8 cellular contexts compared by ENCODE assay signal in the genomic region with DNA sequence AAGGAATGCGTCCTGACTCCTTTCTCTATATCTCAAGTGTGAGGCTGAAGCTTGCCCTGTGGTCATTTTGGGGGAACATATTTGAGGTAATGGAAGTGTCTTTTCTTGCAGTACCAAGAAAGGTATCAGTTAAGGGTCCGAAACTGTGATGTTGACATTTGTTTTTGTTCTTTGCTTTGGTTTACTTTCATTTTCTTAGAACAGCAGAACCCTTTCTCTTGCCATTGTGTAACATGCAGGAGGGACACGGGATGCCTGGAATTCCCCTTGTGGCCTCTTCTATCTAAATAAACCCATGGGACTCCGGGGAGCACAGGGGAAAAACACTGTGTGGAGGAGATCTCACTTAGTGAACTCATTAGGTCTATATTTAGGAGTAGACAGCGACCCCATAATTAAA. TPM values are rescaled to one million over a fixed set of nuclear protein-coding genes. Genes with fewer than 3 reads are reported as not detected.
DNase-seq lines count a peak whose midpoint lies in the region; ATAC-seq and TF ChIP-seq lines count a peak whose summit lies in the region.
"Not testable (repeated sequence)": the region's sequence is repeated elsewhere in the genome, so short reads cannot be mapped to it uniquely, and the experiment has no call there.

No MANE protein-coding gene starts in this region.

- DNase-seq in GM12865 (ENCODE audit: low read depth) (peak; percentile 46), mesenchymal stem cell (peak; percentile 12)

- H3K9ac ChIP-seq in mesenchymal stem cell (ENCODE audit: low read length) = not testable (repeated sequence)

- TF ChIP-seq CTCF in GM12865 (IDR thresholded peaks at IDR 0.05; ENCODE audit: insufficient read depth, low read depth, low read length, missing control alignments) = not testable (repeated sequence)

- H3K27ac ChIP-seq in mesenchymal stem cell (ENCODE audit: low read length, poor library complexity, severe bottlenecking) = peak overlapping the region; percentile 49

- H3K9me3 ChIP-seq in mesenchymal stem cell (ENCODE audit: control insufficient read depth, low read length) = not testable (repeated sequence)

- not testable (repeated sequence) for H4K91ac ChIP-seq in mesenchymal stem cell (ENCODE audit: low read length)

- 91% methylated on average over 1 of the region's 5 CpGs for WGBS in mesenchymal stem cell

- H3K27ac Mint-ChIP-seq in IgD-negative memory B cell = peak overlapping the region in 2 of 3 donors; percentile 9 to 67

- not testable (repeated sequence) for H2AFZ ChIP-seq in mesenchymal stem cell (ENCODE audit: low read depth, low read length)

- H2BK15ac ChIP-seq in mesenchymal stem cell (ENCODE audit: low read depth, poor library complexity, severe bottlenecking) = not testable (repeated sequence)

- not testable (repeated sequence) for H3K18ac ChIP-seq in mesenchymal stem cell (ENCODE audit: low read depth in 1 of 2, low read length in 2 of 2)

- H3K23ac ChIP-seq in mesenchymal stem cell (ENCODE audit: low read length in 2 of 2) = not testable (repeated sequence)

- H3K4me3 Mint-ChIP-seq in IgD-negative memory B cell = peak overlapping the region in 1 of 4 donors; percentile 37

- H4K8ac ChIP-seq in mesenchymal stem cell (ENCODE audit: low read length) = not testable (repeated sequence)

- H3K79me1 ChIP-seq in mesenchymal stem cell (replicated peaks; ENCODE audit: low read length, poor library complexity, severe bottlenecking) = not testable (repeated sequence)

- not testable (repeated sequence) for H3K4me1 ChIP-seq in mesenchymal stem cell (ENCODE audit: control insufficient read depth, insufficient read depth, low read depth, low read length)

- H3K4me1 Mint-ChIP-seq in IgD-negative memory B cell = peaks cover 0 to 11% (median 5%) of the 10 kb centered on the region in 3 donors

- H3K36me3 Mint-ChIP-seq in IgD-negative memory B cell = not testable (repeated sequence)

- H2BK12ac ChIP-seq in mesenchymal stem cell (ENCODE audit: low read length in 2 of 2) = not testable (repeated sequence)

- peak; percentile 88 for ATAC-seq in GM18873 (IDR thresholded peaks at IDR 0.05; ENCODE audit: low FRiP score, unreplicated experiment)
- ATAC-seq in GM19463 (IDR thresholded peaks at IDR 0.05; ENCODE audit: unreplicated experiment) = peak; percentile 97
- ATAC-seq in GM21723 (IDR thresholded peaks at IDR 0.05; ENCODE audit: unreplicated experiment) = peak; percentile 89
- peak; percentile 88 for ATAC-seq in HG02885 (IDR thresholded peaks at IDR 0.05; ENCODE audit: poor library complexity, unreplicated experiment)
- peak; percentile 53 for ATAC-seq in HG03175 (IDR thresholded peaks at IDR 0.05; ENCODE audit: unreplicated experiment)

- not testable (repeated sequence) for H3K27me3 ChIP-seq in mesenchymal stem cell (ENCODE audit: control insufficient read depth in 1 of 2, insufficient read depth in 1 of 2, low read length in 2 of 2)

- H3K4ac ChIP-seq in mesenchymal stem cell (ENCODE audit: low read depth in 1 of 2, low read length in 2 of 2) = not testable (repeated sequence)

- H2BK5ac ChIP-seq in mesenchymal stem cell (ENCODE audit: low read depth, low read length, poor library complexity, severe bottlenecking) = not testable (repeated sequence)

- H3K36me3 ChIP-seq in mesenchymal stem cell (ENCODE audit: control insufficient read depth in 1 of 2, insufficient read depth in 2 of 2, low read depth in 1 of 2, low read length in 2 of 2) = peaks cover 5 to 21% of the 10 kb centered on the region in 2 experiments

- H2BK120ac ChIP-seq in mesenchymal stem cell (ENCODE audit: low read depth, low read length) = not testable (repeated sequence)

- not testable (repeated sequence) for H3K4me3 ChIP-seq in GM12865 (ENCODE audit: low read depth, low read length); mesenchymal stem cell (ENCODE audit: insufficient read depth in 1 of 2, low read depth in 1 of 2, low read length in 2 of 2)

- H3K14ac ChIP-seq in mesenchymal stem cell (ENCODE audit: low read length in 2 of 2) = not testable (repeated sequence)

- H3K9me3 Mint-ChIP-seq in IgD-negative memory B cell = not testable (repeated sequence)

- not testable (repeated sequence) for H2AK5ac ChIP-seq in mesenchymal stem cell (ENCODE audit: low read length, severe bottlenecking)

- H3K27me3 Mint-ChIP-seq in IgD-negative memory B cell = not testable (repeated sequence)

- H3K4me2 ChIP-seq in mesenchymal stem cell (ENCODE audit: low read length, poor library complexity, severe bottlenecking) = not testable (repeated sequence)

RNA-seq across cellular contexts. Expression of a gene that starts 34.5 kb away (rescaled TPM):
- 29.9 TPM for polyA plus RNA-seq in IgD-negative memory B cell
- 49.8 TPM for polyA plus RNA-seq in mesenchymal stem cell (2013, experiment 1 of 2)
- polyA plus RNA-seq in mesenchymal stem cell (2013, experiment 2 of 2) = 47.4 TPM
